Comparison of ENCODE assay signal across 22 cellular contexts in the genomic region with DNA sequence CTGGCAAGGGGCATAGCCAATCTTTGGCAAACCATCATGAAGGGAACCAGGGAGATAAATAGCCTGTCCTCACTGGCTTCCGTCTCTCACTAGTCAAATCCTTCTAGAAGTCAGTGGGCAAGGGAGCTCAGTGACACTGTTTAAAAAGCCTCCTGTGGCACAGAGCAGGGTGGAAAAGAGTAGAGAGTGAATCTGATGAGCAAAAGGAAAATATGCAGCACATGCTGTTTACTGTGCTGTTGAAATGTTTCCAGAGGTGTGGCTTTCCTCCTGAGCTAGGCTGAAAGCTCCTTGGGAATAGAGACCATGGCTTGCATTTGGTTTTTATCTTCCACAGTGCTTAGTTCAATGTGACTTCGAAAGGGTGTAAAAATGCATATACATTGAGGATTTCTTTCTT.
"Had no signal": no experiment of that assay in that cellular context is flagged by ENCODE, and none has a peak within 500 bp of the region (broad histone marks: within the 10 kb centered on the region; RNA-seq: fewer than 3 reads in every experiment).

No MANE protein-coding gene starts in this region.

- H3K27ac ChIP-seq: body of pancreas, coronary artery, gastrocnemius medialis, left ventricle myocardium inferior, stomach, thoracic aorta, upper lobe of left lung had no signal

- H3K4me1 Mint-ChIP-seq: activated CD4-positive, alpha-beta memory T cell treated with anti-CD3 and anti-CD28 coated beads, Interleukin-2, amount 10 ng/mL, durations not matched to agents 7 days and 5 days had no signal

- H3K4me3 Mint-ChIP-seq: activated CD4-positive, alpha-beta memory T cell treated with anti-CD3 and anti-CD28 coated beads, Interleukin-2, amount 10 ng/mL, durations not matched to agents 7 days and 5 days; activated T-cell treated with anti-CD3 and anti-CD28 coated beads, Interleukin-2, amount 50 U/mL, for 4 hours; nephron progenitor cell; T-helper 2 cell treated with Interferon-gamma antibody and Interleukin-4, amounts not matched to agents 5 μg/mL and 100 μg/mL, for 36 hours had no signal

- ATAC-seq: activated T-cell treated with anti-CD3 and anti-CD28 coated beads, Interleukin-2, amount 50 U/mL, for 4 hours; body of pancreas; gastrocnemius medialis had no signal

- H3K36me3 Mint-ChIP-seq: activated naive CD4-positive, alpha-beta T cell treated with anti-CD3 and anti-CD28 coated beads, Interleukin-2, amount 50 U/mL, for 72 hours had no signal

- H3K9me3 ChIP-seq: body of pancreas, gastrocnemius medialis, left ventricle myocardium inferior, stomach, thoracic aorta, upper lobe of left lung had no signal

- H3K36me3 ChIP-seq: gastrocnemius medialis, left ventricle myocardium inferior, stomach, thoracic aorta, upper lobe of left lung had no signal

- H3K4me1 ChIP-seq: body of pancreas, gastrocnemius medialis, left ventricle myocardium inferior, upper lobe of left lung had no signal

- H3K9me3 Mint-ChIP-seq: activated CD4-positive, alpha-beta memory T cell treated with anti-CD3 and anti-CD28 coated beads, Interleukin-2, amount 10 ng/mL, durations not matched to agents 7 days and 5 days; activated T-cell treated with anti-CD3 and anti-CD28 coated beads, Interleukin-2, amount 50 U/mL, for 4 hours; T-helper 2 cell treated with Interferon-gamma antibody and Interleukin-4, amounts not matched to agents 5 μg/mL and 100 μg/mL, for 36 hours had no signal

- H3K4me3 ChIP-seq: body of pancreas, coronary artery, gastrocnemius medialis, left ventricle myocardium inferior, stomach, thoracic aorta, upper lobe of left lung had no signal

- H3K27me3 ChIP-seq: body of pancreas, gastrocnemius medialis, stomach, upper lobe of left lung had no signal

- DNase-seq: activated CD4-positive, alpha-beta memory T cell treated with anti-CD3 and anti-CD28 coated beads, Interleukin-2, amount 10 ng/mL, durations not matched to agents 7 days and 5 days; activated CD4-positive, alpha-beta T cell treated with anti-CD3 and anti-CD28 coated beads for 4 hours; activated effector memory CD4-positive, alpha-beta T cell treated with anti-CD3 and anti-CD28 coated beads, Interleukin-2, amount 50 U/mL, for 16 hours; activated T-cell treated with anti-CD3 and anti-CD28 coated beads, Interleukin-2, amount 50 U/mL, for 4 hours; body of pancreas; central memory CD4-positive, alpha-beta T cell; erythroblast; gastrocnemius medialis; head of caudate nucleus; left ventricle myocardium inferior; mammary epithelial cell; nephron progenitor cell; occipital lobe; posterior cingulate gyrus; stimulated activated CD4-positive, alpha-beta T cell treated with anti-CD3 and anti-CD28 coated beads, Interleukin-12 subunit alpha, Interleukin-12 subunit beta, amount 100 ng/mL, for 4 hours; stimulated activated CD4-positive, alpha-beta T cell treated with anti-CD3 and anti-CD28 coated beads, Interleukin-2, amount 100 ng/mL, for 24 hours; stomach; upper lobe of left lung had no signal

- H3K27ac Mint-ChIP-seq: activated CD4-positive, alpha-beta memory T cell treated with anti-CD3 and anti-CD28 coated beads, Interleukin-2, amount 10 ng/mL, durations not matched to agents 7 days and 5 days; activated naive CD4-positive, alpha-beta T cell treated with anti-CD3 and anti-CD28 coated beads, Interleukin-2, amount 50 U/mL, for 72 hours; T-helper 2 cell treated with Interferon-gamma antibody and Interleukin-4, amounts not matched to agents 5 μg/mL and 100 μg/mL, for 36 hours had no signal
